In the genomic region with DNA sequence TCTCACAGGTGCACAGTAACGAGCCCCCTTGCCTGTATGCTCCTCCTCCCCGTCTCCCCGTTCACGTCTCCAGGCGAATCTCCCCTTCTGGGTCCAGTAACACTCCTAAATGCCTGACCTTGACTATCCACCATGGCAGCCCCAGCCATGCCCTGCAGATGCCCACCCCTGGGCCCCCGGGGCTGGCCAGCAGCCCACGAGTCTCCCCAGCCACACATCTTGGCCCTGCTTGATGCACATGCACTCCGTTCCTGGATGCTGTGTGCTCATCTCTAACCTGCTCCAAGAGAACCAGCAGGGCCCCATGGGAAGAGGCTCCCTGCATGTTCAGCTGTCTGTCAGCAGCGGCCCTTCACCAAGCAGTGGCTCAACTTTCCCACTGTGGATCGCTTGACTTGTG, we compare ENCODE assay signal across 37 cellular contexts. TPM values are rescaled to one million over a fixed set of nuclear protein-coding genes. Genes with fewer than 3 reads are reported as not detected.
"Had no signal": no experiment of that assay in that cellular context is flagged by ENCODE, and none has a peak within 500 bp of the region (broad histone marks: within the 10 kb centered on the region; RNA-seq: fewer than 3 reads in every experiment).

No MANE protein-coding gene starts in this region.

- H3K36me3 ChIP-seq: brain microvascular endothelial cell, MG63, Peyer's patch, SJSA1 had no signal

- H3K4me3 ChIP-seq: MG63, Peyer's patch, SJSA1 had no signal

- H3K27me3 ChIP-seq: brain microvascular endothelial cell, MG63, Peyer's patch, SJSA1 had no signal

- H3K27ac ChIP-seq: brain microvascular endothelial cell, Peyer's patch, SJSA1, VCaP had no signal

- ATAC-seq: activated naive CD8-positive, alpha-beta T cell treated with anti-CD3 and anti-CD28 coated beads, Interleukin-2, amount 50 U/mL, for 24 hours; PC-3; SK-N-SH treated with all-trans-retinoic acid at 6 μM for 48 hours; T-cell had no signal

- H3K4me1 ChIP-seq: SJSA1 had no signal

- DNase-seq: activated B cell treated with CpG ODN at 0.5 μM for 24 hours; activated CD4-positive, alpha-beta memory T cell treated with anti-CD3 and anti-CD28 coated beads, Interleukin-2, amount 10 ng/mL, durations not matched to agents 7 days and 5 days; activated CD4-positive, alpha-beta T cell treated with anti-CD3 and anti-CD28 coated beads for 1 hour; activated CD4-positive, alpha-beta T cell treated with anti-CD3 and anti-CD28 coated beads for 48 hours; activated gamma-delta T cell; activated naive CD4-positive, alpha-beta T cell treated with Interleukin-2 at 50 U/mL for 16 hours; activated naive CD8-positive, alpha-beta T cell treated with anti-CD3 and anti-CD28 coated beads, Interleukin-2, amount 50 U/mL, for 24 hours; activated T-cell treated with anti-CD3 and anti-CD28 coated beads, Interleukin-2, amount 50 U/mL, for 1 hour; aorta; brain microvascular endothelial cell; central memory CD4-positive, alpha-beta T cell; Kasumi-1; KBM-7; MG63; NCI-H1048; NCI-H1105 treated with DMSO at 0.1 percent for 48 hours; NCI-H1436; NCI-H1694; NCI-H2029; NCI-H2227 treated with DMSO at 0.1 percent for 48 hours; NCI-H446; NCI-H510A treated with DMSO at 0.1 percent for 48 hours; NCI-H526 treated with DMSO at 0.1 percent for 48 hours; NCI-H82; NK-92 treated with Interleukin-12 subunit alpha and Interleukin-12 subunit beta, amount 100 ng/mL, for 24 hours; PC-3; Peyer's patch; RPMI8226; SHP77 treated with DMSO at 0.1 percent for 48 hours; T-cell; T-helper 2 cell; T-helper 9 cell had no signal

RNA-seq across cellular contexts. Expression of gene HPN, which starts 32.0 kb away (rescaled TPM):
- total RNA-seq: activated B cell treated with CpG ODN at 0.5 μM for 24 hours; activated CD4-positive, alpha-beta memory T cell treated with anti-CD3 and anti-CD28 coated beads, Interleukin-2, amount 10 ng/mL, durations not matched to agents 7 days and 5 days; activated CD8-positive, alpha-beta memory T cell treated with anti-CD3 and anti-CD28 coated beads for 36 hours; SJSA1 had no signal
- polyA plus RNA-seq: aorta had no signal

RNA-seq across cellular contexts. Expression of gene FXYD3, which starts 42.1 kb away (rescaled TPM):
- total RNA-seq: activated B cell treated with CpG ODN at 0.5 μM for 24 hours; activated CD4-positive, alpha-beta memory T cell treated with anti-CD3 and anti-CD28 coated beads, Interleukin-2, amount 10 ng/mL, durations not matched to agents 7 days and 5 days; activated CD8-positive, alpha-beta memory T cell treated with anti-CD3 and anti-CD28 coated beads for 36 hours; activated T-helper 2 cell treated with anti-CD3 and anti-CD28 coated beads, Interferon-gamma antibody, Interleukin-2, Interleukin-4, amounts not matched to agents 10 μg/mL and 5 μg/mL and 100 μg/mL, durations not matched to agents 14 hours and 24 hours and 36 hours; SJSA1 had no signal
